ENCODE assay signal across 14 cellular contexts in genomic region chr2:161124186-161124585, GRCh38. TPM values are rescaled to one million over a fixed set of nuclear protein-coding genes. Genes with fewer than 3 reads are reported as not detected.
A peak's percentile ranks its signal among the peaks of the same experiment; 100 is the strongest.
DNase-seq lines count a peak whose midpoint lies in the region; ATAC-seq and TF ChIP-seq lines count a peak whose summit lies in the region.
"Had no signal": no experiment of that assay in that cellular context is flagged by ENCODE, and none has a peak within 500 bp of the region (broad histone marks: within the 10 kb centered on the region; RNA-seq: fewer than 3 reads in every experiment).

No MANE protein-coding gene starts in this region.

- H3F3A ChIP-seq in DOHH2 (ENCODE audit: control insufficient read depth, insufficient read depth) = peaks cover under 1% of the 10 kb centered on the region

- 81 to 94% (median 87%) methylated on average over 2 of the region's 2 CpGs for WGBS in adrenal gland, 4 donors

- H3K36me3 ChIP-seq in DOHH2 (ENCODE audit: control insufficient read depth, low read length) (no peaks in the 10 kb centered on the region; the same call in 1 of the 2 replicates), adrenal gland (replicated peaks in 1 of 2) (no peaks in the 10 kb centered on the region), mucosa of descending colon (ENCODE audit: low read depth) (no peaks in the 10 kb centered on the region)
- H3K36me3 ChIP-seq: prostate gland had no signal

- peaks cover 32% of the 10 kb centered on the region for H3K4me1 Mint-ChIP-seq in activated CD4-positive, alpha-beta T cell treated with anti-CD3 and anti-CD28 coated beads for 36 hours

- no peak overlapping the region for H3K27ac Mint-ChIP-seq in activated CD4-positive, alpha-beta T cell treated with anti-CD3 and anti-CD28 coated beads for 36 hours

- H3K9me3 Mint-ChIP-seq in activated CD4-positive, alpha-beta T cell treated with anti-CD3 and anti-CD28 coated beads for 36 hours (ENCODE audit: low read depth) = no peaks in the 10 kb centered on the region

- H3K27me3 ChIP-seq in DOHH2 (ENCODE audit: control insufficient read depth, low read length) = no peaks in the 10 kb centered on the region
- no peaks in the 10 kb centered on the region for H3K27me3 ChIP-seq in adrenal gland

- no peak for TF ChIP-seq POLR2A in adrenal gland (IDR thresholded peaks at IDR 0.05)

- no peaks in the 10 kb centered on the region for H3K9me3 ChIP-seq in DOHH2 (ENCODE audit: control insufficient read depth, insufficient read depth, low read length)
- H3K9me3 ChIP-seq in adrenal gland (replicated peaks in 1 of 3) = no peaks in the 10 kb centered on the region
- no peaks in the 10 kb centered on the region for H3K9me3 ChIP-seq in mucosa of descending colon
- H3K9me3 ChIP-seq: prostate gland had no signal

- ATAC-seq in HG02759 (IDR thresholded peaks at IDR 0.05; ENCODE audit: unreplicated experiment) (peak; percentile 52), mucosa of descending colon (peak; percentile 49), GM18873 (IDR thresholded peaks at IDR 0.05; ENCODE audit: low FRiP score, unreplicated experiment) (no peak), HG02840 (IDR thresholded peaks at IDR 0.05; ENCODE audit: low FRiP score, unreplicated experiment) (no peak)
- no peak for ATAC-seq in activated CD4-positive, alpha-beta T cell treated with anti-CD3 and anti-CD28 coated beads for 36 hours

- POLR2A ChIA-PET in activated CD4-positive, alpha-beta T cell treated with anti-CD3 and anti-CD28 coated beads for 36 hours (lab: Charles Lee) = no interaction called here

- no peaks in the 10 kb centered on the region for H3K9me2 ChIP-seq in DOHH2 (replicated peaks; ENCODE audit: control insufficient read depth, low read length)

- H3K4me2 ChIP-seq in DOHH2 (ENCODE audit: low read length) = peak overlapping the region; percentile 39

- H3K27ac ChIP-seq in DOHH2 (ENCODE audit: low read depth, low read length) (no peak overlapping the region), adrenal gland (peak overlapping the region in 4 of 5 donors; percentile 27 to 73 (median 58))
- H3K27ac ChIP-seq: HL-60 had no signal

- DNase-seq in adrenal gland (no peak), mucosa of descending colon (no peak), foreskin fibroblast (no peak)
- no peak for DNase-seq in activated CD4-positive, alpha-beta T cell treated with anti-CD3 and anti-CD28 coated beads for 36 hours
- DNase-seq: anterior cingulate cortex, C1 segment of cervical spinal cord, erythroblast, NCI-H1694 had no signal

- H3K36me3 Mint-ChIP-seq in activated CD4-positive, alpha-beta T cell treated with anti-CD3 and anti-CD28 coated beads for 36 hours (ENCODE audit: low read depth) = no peaks in the 10 kb centered on the region

- H3K27me3 Mint-ChIP-seq in activated CD4-positive, alpha-beta T cell treated with anti-CD3 and anti-CD28 coated beads for 36 hours = peaks cover 2% of the 10 kb centered on the region

- intact Hi-C loops in adrenal gland (cut with DNase I) (no loop called here), mucosa of descending colon (cut with DNase I, micrococcal nuclease) (no loop called here)
- intact Hi-C loops in activated CD4-positive, alpha-beta T cell treated with anti-CD3 and anti-CD28 coated beads for 36 hours (cut with DNase I, micrococcal nuclease) = loop anchor here in 1 of 2 experiments (5.0 kb wide), 2 partner anchors 38 to 47 kb away; partner anchors contain the start of gene TANK

- no peak overlapping the region for H3K4me3 Mint-ChIP-seq in activated CD4-positive, alpha-beta T cell treated with anti-CD3 and anti-CD28 coated beads for 36 hours

- H3K79me2 ChIP-seq in DOHH2 (ENCODE audit: control insufficient read depth, low read length) = 0 out of 2 replicates have a peak, but pooled peaks cover 2% of the 10 kb centered on the region

- CTCF ChIA-PET in activated CD4-positive, alpha-beta T cell treated with anti-CD3 and anti-CD28 coated beads for 36 hours (lab: Charles Lee) = interaction anchor here (2.9 kb wide), 1 partner anchor 12 kb away, joined by 8 read pairs; no protein-coding TSS in a partner anchor

- H4K20me1 ChIP-seq in DOHH2 (ENCODE audit: control insufficient read depth, insufficient read depth, low read depth, low read length) = no peaks in the 10 kb centered on the region

- peaks cover 66% of the 10 kb centered on the region for H3K4me1 ChIP-seq in DOHH2 (ENCODE audit: control insufficient read depth, low read length)
- peaks cover 16 to 31% of the 10 kb centered on the region in 2 donors for H3K4me1 ChIP-seq in adrenal gland (replicated peaks in 1 of 2)
- peaks cover 16% of the 10 kb centered on the region for H3K4me1 ChIP-seq in mucosa of descending colon (ENCODE audit: low read depth)

- TF ChIP-seq CTCF in DOHH2 (IDR thresholded peaks at IDR 0.05; ENCODE audit: low read depth, low read length, poor library complexity, severe bottlenecking) (no peak), adrenal gland (IDR thresholded peaks at IDR 0.05) (no peak), mucosa of descending colon (IDR thresholded peaks at IDR 0.05) (no peak), foreskin fibroblast (IDR thresholded peaks at IDR 0.05; ENCODE audit: low read depth, low read length) (no peak)

- H3K4me3 ChIP-seq in DOHH2 (ENCODE audit: low read length) (peak overlapping the region; percentile 14; the same call in 1 of the 2 replicates), adrenal gland (no peak overlapping the region), mucosa of descending colon (no peak overlapping the region), foreskin fibroblast (ENCODE audit: low read depth in 1 of 2, low read length in 2 of 2) (no peak overlapping the region)
- H3K4me3 ChIP-seq: prostate gland had no signal

RNA-seq across cellular contexts. Expression of gene TANK, which starts 36.0 kb away (rescaled TPM):
- 10 to 100 TPM; 45.7 to 90.9 (median 55.0) TPM for total RNA-seq in adrenal gland
- 10 to 100 TPM; 23.7 to 82.8 (median 34.4) TPM for polyA plus RNA-seq in adrenal gland
- total RNA-seq in mucosa of descending colon = 10 to 100 TPM; 57.2 to 77.6 (median 57.2) TPM
- total RNA-seq in activated CD4-positive, alpha-beta T cell treated with anti-CD3 and anti-CD28 coated beads for 36 hours = 10 to 100 TPM; 54.6 to 59.7 TPM

Comparison
In these comparisons a context has a peak if more than half of its experiments do, and no peak if none do; other contexts are left out.
1. ATAC-seq: peak in HG02759 (single experiment) and mucosa of descending colon (single experiment); none in GM18873 (single experiment), HG02840 (single experiment) and activated CD4-positive, alpha-beta T cell treated with anti-CD3 and anti-CD28 coated beads for 36 hours (single experiment).